Comparison of ENCODE assay signal across 29 cellular contexts in genomic region chr5:127061956-127062355, GRCh38.
"Had no signal": no experiment of that assay in that cellular context is flagged by ENCODE, and none has a peak within 500 bp of the region (broad histone marks: within the 10 kb centered on the region; RNA-seq: fewer than 3 reads in every experiment).

No MANE protein-coding gene starts in this region.

- H3K4me1 Mint-ChIP-seq: activated T-helper 17 cell treated with anti-CD3 and anti-CD28 coated beads, Interleukin-2, amount 50 U/mL, for 72 hours had no signal

- H3K4me3 ChIP-seq: body of pancreas, MG63, SK-N-MC had no signal

- ATAC-seq: activated T-helper 17 cell treated with anti-CD3 and anti-CD28 coated beads, Interleukin-2, amount 50 U/mL, for 72 hours; body of pancreas; Panc1; Right ventricle myocardium inferior; T-cell had no signal

- H3K4me3 Mint-ChIP-seq: activated CD4-positive, alpha-beta memory T cell treated with anti-CD3 and anti-CD28 coated beads for 36 hours; activated CD4-positive, alpha-beta T cell treated with anti-CD3 and anti-CD28 coated beads, Interleukin-2, amount 10 ng/mL, durations not matched to agents 7 days and 5 days; activated naive CD4-positive, alpha-beta T cell treated with anti-CD3 and anti-CD28 coated beads, Interleukin-2, amount 10 ng/mL, durations not matched to agents 7 days and 5 days; activated naive CD8-positive, alpha-beta T cell treated with anti-CD3 and anti-CD28 coated beads for 36 hours; activated T-helper 17 cell treated with anti-CD3 and anti-CD28 coated beads, Interleukin-2, amount 50 U/mL, for 72 hours; T-cell had no signal

- H3K9me3 ChIP-seq: body of pancreas, MG63 had no signal

- H3K27me3 Mint-ChIP-seq: activated CD4-positive, alpha-beta memory T cell treated with anti-CD3 and anti-CD28 coated beads for 36 hours; activated CD4-positive, alpha-beta T cell treated with anti-CD3 and anti-CD28 coated beads, Interleukin-2, amount 10 ng/mL, durations not matched to agents 7 days and 5 days; activated naive CD4-positive, alpha-beta T cell treated with anti-CD3 and anti-CD28 coated beads, Interleukin-2, amount 10 ng/mL, durations not matched to agents 7 days and 5 days; activated naive CD8-positive, alpha-beta T cell treated with anti-CD3 and anti-CD28 coated beads for 36 hours; activated T-helper 17 cell treated with anti-CD3 and anti-CD28 coated beads, Interleukin-2, amount 50 U/mL, for 72 hours; T-cell had no signal

- H3K27me3 ChIP-seq: body of pancreas, MG63 had no signal

- H3K9me3 Mint-ChIP-seq: activated CD4-positive, alpha-beta memory T cell treated with anti-CD3 and anti-CD28 coated beads for 36 hours; activated CD4-positive, alpha-beta T cell treated with anti-CD3 and anti-CD28 coated beads, Interleukin-2, amount 10 ng/mL, durations not matched to agents 7 days and 5 days; activated naive CD4-positive, alpha-beta T cell treated with anti-CD3 and anti-CD28 coated beads, Interleukin-2, amount 10 ng/mL, durations not matched to agents 7 days and 5 days; activated naive CD8-positive, alpha-beta T cell treated with anti-CD3 and anti-CD28 coated beads for 36 hours; activated T-helper 17 cell treated with anti-CD3 and anti-CD28 coated beads, Interleukin-2, amount 50 U/mL, for 72 hours; T-cell had no signal

- H3K27ac Mint-ChIP-seq: activated CD4-positive, alpha-beta memory T cell treated with anti-CD3 and anti-CD28 coated beads for 36 hours; activated CD4-positive, alpha-beta T cell treated with anti-CD3 and anti-CD28 coated beads, Interleukin-2, amount 10 ng/mL, durations not matched to agents 7 days and 5 days; activated naive CD4-positive, alpha-beta T cell treated with anti-CD3 and anti-CD28 coated beads, Interleukin-2, amount 10 ng/mL, durations not matched to agents 7 days and 5 days; activated naive CD8-positive, alpha-beta T cell treated with anti-CD3 and anti-CD28 coated beads for 36 hours; activated T-helper 17 cell treated with anti-CD3 and anti-CD28 coated beads, Interleukin-2, amount 50 U/mL, for 72 hours; T-cell had no signal

- DNase-seq: activated CD4-positive, alpha-beta memory T cell treated with anti-CD3 and anti-CD28 coated beads for 36 hours; activated CD4-positive, alpha-beta T cell treated with anti-CD3 and anti-CD28 coated beads, Interleukin-2, amount 10 ng/mL, durations not matched to agents 7 days and 5 days; activated CD4-positive, CD25-positive, alpha-beta regulatory T cell; activated CD8-positive, alpha-beta memory T cell treated with anti-CD3 and anti-CD28 coated beads for 24 hours; activated gamma-delta T cell treated with Interleukin-2 at 50 U/mL for 16 hours; activated naive CD4-positive, alpha-beta T cell treated with anti-CD3 and anti-CD28 coated beads, Interleukin-2, amount 10 ng/mL, durations not matched to agents 7 days and 5 days; activated naive CD8-positive, alpha-beta T cell treated with anti-CD3 and anti-CD28 coated beads for 36 hours; activated T-cell treated with anti-CD3 and anti-CD28 coated beads for 4 hours; activated T-cell treated with anti-CD3 and anti-CD28 coated beads, Interleukin-2, amount 50 U/mL, for 48 hours; body of pancreas; MG63; MV-4-11; NCI-H1105; NCI-H1436; NCI-H1694 treated with DMSO at 0.1 percent for 48 hours; NCI-H2029 treated with DMSO at 0.1 percent for 48 hours; NCI-H446; NCI-H524; NCI-H82; OCI-M1; RPMI8226; T-cell; T-helper 2 cell; T1000 had no signal

- H3K27ac ChIP-seq: body of pancreas, SK-N-MC, VCaP had no signal

- H3K4me1 ChIP-seq: body of pancreas had no signal
